Comparison of ENCODE assay signal across 11 cellular contexts in genomic region chr7:55144333-55144954, GRCh38.
DNase-seq lines count a peak whose midpoint lies in the region; ATAC-seq and TF ChIP-seq lines count a peak whose summit lies in the region.
"Had no signal": no experiment of that assay in that cellular context is flagged by ENCODE, and none has a peak within 500 bp of the region (broad histone marks: within the 10 kb centered on the region; RNA-seq: fewer than 3 reads in every experiment).

No MANE protein-coding gene starts in this region.

- H3K4me1 ChIP-seq in SK-N-SH (ENCODE audit: control insufficient read depth in 1 of 2, insufficient read depth in 2 of 2, low read depth in 1 of 2, low read length in 1 of 2), result peaks cover 0 to 12% of the 10 kb centered on the region in 2 experiments; a peak in 1 of 4 replicates
- H3K4me1 ChIP-seq in hepatocyte (ENCODE audit: insufficient read depth), result no peaks in the 10 kb centered on the region

- POLR2A ChIA-PET in AG04450 (lab: Yijun Ruan, JAX) (interaction anchor here (1.3 kb wide), 1 partner anchor 12 kb away, joined by 3 read pairs; no protein-coding TSS in a partner anchor), SK-N-SH (lab: Yijun Ruan, JAX) (no interaction called here)

- H3K4me2 ChIP-seq in SK-N-SH (no peak overlapping the region), hepatocyte (no peak overlapping the region)

- 90% methylated on average over 19 of the region's 19 CpGs for WGBS in SK-N-SH (ENCODE audit: low lambda C conversion rate)
- WGBS in hepatocyte (ENCODE audit: low lambda C conversion rate, missing lambda C conversion rate), result 89% methylated on average over 19 of the region's 19 CpGs

- DNase-seq in AG04450 (ENCODE audit: low read depth, low spot score) (no peak), GM13976 (ENCODE audit: low spot score) (no peak), SK-N-SH (peak; percentile 79), iPS-NIHi11 (ENCODE audit: low spot score) (peak; percentile 73), hepatocyte (ENCODE audit: low spot score) (no peak), NOMO-1 treated with DMSO at 0.1 percent for 48 hours (lab: John Stamatoyannopoulos, UW; ENCODE audit: unreplicated experiment) (no peak), activated T-cell treated with anti-CD3 and anti-CD28 coated beads for 4 hours (no peak)
- DNase-seq: activated CD4-positive, CD25-positive, alpha-beta regulatory T cell treated with anti-CD3 and anti-CD28 coated beads, Interleukin-2, amount 50 U/mL, for 72 hours; NK-92 treated with Interleukin-12 subunit alpha and Interleukin-12 subunit beta, amount 100 ng/mL, for 24 hours had no signal

- peaks cover 15% of the 10 kb centered on the region for H3F3A ChIP-seq in SK-N-SH (replicated peaks; ENCODE audit: insufficient read depth)

- ATAC-seq in HG03095 (IDR thresholded peaks at IDR 0.05; ENCODE audit: unreplicated experiment), result no peak

- peaks cover 39% of the 10 kb centered on the region for H3K79me2 ChIP-seq in SK-N-SH (ENCODE audit: insufficient read depth)
- H3K79me2 ChIP-seq in hepatocyte, result peaks cover 3% of the 10 kb centered on the region

- TF ChIP-seq EP300 in SK-N-SH (IDR thresholded peaks at IDR 0.05; ENCODE audit: borderline replicate concordance in 1 of 2, low read depth in 1 of 2, low read length in 1 of 2), result no peak

- no peak overlapping the region for H3K9ac ChIP-seq in SK-N-SH

- H2AFZ ChIP-seq in SK-N-SH (ENCODE audit: low read depth), result no peak overlapping the region
- H2AFZ ChIP-seq in hepatocyte, result no peak overlapping the region

- H3K27ac ChIP-seq in AG04450 (ENCODE audit: low read depth, low read length) (peak overlapping the region; percentile 31), SK-N-SH (ENCODE audit: low read depth in 2 of 2, low read length in 1 of 2) (no peak overlapping the region), hepatocyte (no peak overlapping the region)
- H3K27ac ChIP-seq: epithelial cell of prostate had no signal

- H3K9me2 ChIP-seq in SK-N-SH, result no peaks in the 10 kb centered on the region
- no peaks in the 10 kb centered on the region for H3K9me2 ChIP-seq in hepatocyte (replicated peaks; ENCODE audit: insufficient read depth)

- CTCF ChIA-PET in AG04450 (lab: Charles Lee) (interaction anchor here (1.1 to 2.1 kb wide), 3 partner anchors 9 to 111 kb away, joined by 3 to 10 read pairs (median 4); no protein-coding TSS in a partner anchor), SK-N-SH (lab: Yijun Ruan, JAX) (interaction anchor here (0.6 to 17.9 kb wide), 18 partner anchors 11 to 370 kb away, joined by 3 to 211 read pairs (median 4); no protein-coding TSS in a partner anchor)

- H3K4me3 ChIP-seq in AG04450 (ENCODE audit: low read depth, low read length), result no peak overlapping the region
- no peak overlapping the region for H3K4me3 ChIP-seq in SK-N-SH (ENCODE audit: low read depth in 2 of 2, low read length in 1 of 2)
- no peak overlapping the region for H3K4me3 ChIP-seq in hepatocyte

- TF ChIP-seq RAD21 in SK-N-SH (IDR thresholded peaks at IDR 0.05; ENCODE audit: low read length), result peak; percentile 54

- TF ChIP-seq CTCF in AG04450 (IDR thresholded peaks at IDR 0.05; ENCODE audit: low read depth, low read length) (peak; percentile 26; the same call in 1 of the 2 replicates), GM13976 (IDR thresholded peaks at IDR 0.05; ENCODE audit: borderline replicate concordance, control extremely low read depth, extremely low read depth, insufficient read depth, missing control alignments) (peak; percentile 13), SK-N-SH (IDR thresholded peaks at IDR 0.05) (peak; percentile 55), hepatocyte (IDR thresholded peaks at IDR 0.05; ENCODE audit: poor library complexity) (no peak)

- H3K9me3 ChIP-seq in AG04450 (ENCODE audit: control insufficient read depth, insufficient read depth, low read length), result peaks cover 2% of the 10 kb centered on the region; the same call in 1 of the 2 replicates
- no peaks in the 10 kb centered on the region for H3K9me3 ChIP-seq in SK-N-SH
- H3K9me3 ChIP-seq in hepatocyte (ENCODE audit: low read depth), result no peaks in the 10 kb centered on the region

- peaks cover 52 to 79% of the 10 kb centered on the region in 2 experiments for H3K36me3 ChIP-seq in SK-N-SH (replicated peaks in 1 of 2; ENCODE audit: control insufficient read depth in 1 of 2, insufficient read depth in 2 of 2, low read length in 1 of 2)
- H3K36me3 ChIP-seq in hepatocyte (replicated peaks; ENCODE audit: insufficient read depth, low read depth), result no peaks in the 10 kb centered on the region

- in situ Hi-C loops in GM13976 (cut with MboI; ENCODE audit: low sequenced_read_pairs, unreplicated experiment), result no loop called here

- no peaks in the 10 kb centered on the region for H4K20me1 ChIP-seq in SK-N-SH (ENCODE audit: insufficient read depth)
- no peaks in the 10 kb centered on the region for H4K20me1 ChIP-seq in hepatocyte (ENCODE audit: insufficient read depth, poor library complexity, severe bottlenecking)

- H3K27me3 ChIP-seq in AG04450 (ENCODE audit: control insufficient read depth, insufficient read depth, low read length), result no peaks in the 10 kb centered on the region
- H3K27me3 ChIP-seq in SK-N-SH (ENCODE audit: insufficient read depth), result no peaks in the 10 kb centered on the region
- no peaks in the 10 kb centered on the region for H3K27me3 ChIP-seq in hepatocyte

TF ChIP-seq in SK-N-SH, 30 proteins besides CTCF, POLR2A, EP300 and RAD21:
- TF ChIP-seq MAX (IDR thresholded peaks at IDR 0.05; ENCODE audit: low read depth) (no peak), ZBTB33 (IDR thresholded peaks at IDR 0.05; ENCODE audit: borderline replicate concordance, low read depth) (no peak), RXRA (IDR thresholded peaks at IDR 0.05; ENCODE audit: borderline replicate concordance, low read depth) (no peak), YY1 (IDR thresholded peaks at IDR 0.05; ENCODE audit: low read depth) (no peak), GABPA (IDR thresholded peaks at IDR 0.05; ENCODE audit: low read depth) (no peak), FOXM1 (IDR thresholded peaks at IDR 0.05; ENCODE audit: low read depth) (no peak), FOXJ3 (CRISPR knock-in tag; IDR thresholded peaks at IDR 0.05) (no peak), MXI1 (IDR thresholded peaks at IDR 0.05; ENCODE audit: low read depth, low read length) (0 out of 2 replicates have a peak, but pooled peaks have one; percentile 22), JUND (IDR thresholded peaks at IDR 0.05) (no peak), TCF12 (IDR thresholded peaks at IDR 0.05) (no peak), SMC3 (IDR thresholded peaks at IDR 0.05; ENCODE audit: low read depth, low read length) (peak; percentile 42; the same call in 1 of the 2 replicates), USF2 (IDR thresholded peaks at IDR 0.05; ENCODE audit: borderline replicate concordance, low read depth, low read length) (no peak), MEF2A (IDR thresholded peaks at IDR 0.05; ENCODE audit: borderline replicate concordance, low read depth) (no peak), PBX3 (IDR thresholded peaks at IDR 0.05) (no peak), RFX5 (IDR thresholded peaks at IDR 0.05; ENCODE audit: low read length) (no peak), NRF1 (IDR thresholded peaks at IDR 0.05; ENCODE audit: low read depth, low read length) (no peak)
TF ChIP-seq in SK-N-SH: peak in this region for 2.

Comparison
In these comparisons a context has a peak if more than half of its experiments do, and no peak if none do; other contexts are left out.
1. DNase-seq: peak in SK-N-SH (single experiment) and iPS-NIHi11 (single experiment); none in AG04450 (single experiment), GM13976 (single experiment), hepatocyte (single experiment), NOMO-1 treated with DMSO at 0.1 percent for 48 hours (single experiment) and activated T-cell treated with anti-CD3 and anti-CD28 coated beads for 4 hours (single experiment).